Comparison of ENCODE assay signal across 8 cellular contexts in genomic region chr3:45881031-45882022, GRCh38. TPM values are rescaled to one million over a fixed set of nuclear protein-coding genes. Genes with fewer than 3 reads are reported as not detected.
DNase-seq lines count a peak whose midpoint lies in the region; ATAC-seq, FAIRE-seq and TF ChIP-seq lines count a peak whose summit lies in the region.

No MANE protein-coding gene starts in this region.

- H3K9me2 ChIP-seq in GM23248 (ENCODE audit: insufficient read depth), result no peaks in the 10 kb centered on the region

- H4K20me1 ChIP-seq in GM23248 (ENCODE audit: insufficient read depth) (no peaks in the 10 kb centered on the region), K562 (replicated peaks; ENCODE audit: control insufficient read depth, insufficient read depth, low read length) (no peaks in the 10 kb centered on the region)

- H3K36me3 Mint-ChIP-seq in T-helper 1 cell treated with Interleukin-12 subunit alpha and Interleukin-12 subunit beta and Interleukin-4 antibody, amounts not matched to agents 30 μg/mL and 1 μg/mL, for 36 hours (ENCODE audit: low read depth), result no peaks in the 10 kb centered on the region

- 0 out of 2 replicates have a peak, but pooled peaks cover 3% of the 10 kb centered on the region for H3K4me1 ChIP-seq in GM23248 (ENCODE audit: insufficient read depth)
- H3K4me1 ChIP-seq in K562 (replicated peaks in 1 of 2; ENCODE audit: control insufficient read depth in 2 of 2, insufficient read depth in 2 of 2, low read length in 2 of 2), result peaks cover 19% of the 10 kb centered on the region in 2 experiments; a peak in 4 of 5 replicates
- H3K4me1 ChIP-seq in gastroesophageal sphincter, result no peaks in the 10 kb centered on the region
- no peaks in the 10 kb centered on the region for H3K4me1 ChIP-seq in suprapubic skin

- in situ Hi-C loops in GM23248 (cut with MboI) (no loop called here), K562 (cut with MboI) (no loop called here)

- no peaks in the 10 kb centered on the region for H3K9me3 Mint-ChIP-seq in T-helper 1 cell treated with Interleukin-12 subunit alpha and Interleukin-12 subunit beta and Interleukin-4 antibody, amounts not matched to agents 30 μg/mL and 1 μg/mL, for 36 hours

- peak overlapping the region; percentile 22 for H3K27ac Mint-ChIP-seq in T-helper 1 cell treated with Interleukin-12 subunit alpha and Interleukin-12 subunit beta and Interleukin-4 antibody, amounts not matched to agents 30 μg/mL and 1 μg/mL, for 36 hours

- peak; percentile 97 for FAIRE-seq in K562 (lab: Jason Lieb, UNC)

- DNase-seq in GM23248 (peak; percentile 70), K562 (ENCODE audit: extremely low read depth in 1 of 4, low spot score in 3 of 4) (peak; percentile 60 to 89 (median 74)), OCI-M2 (lab: John Stamatoyannopoulos, UW; ENCODE audit: unreplicated experiment) (no peak), suprapubic skin (ENCODE audit: low spot score in 2 of 2) (no peak)
- DNase-seq in stimulated activated CD8-positive, alpha-beta memory T cell treated with anti-CD3 and anti-CD28 coated beads, Interleukin-12 subunit alpha, Interleukin-12 subunit beta, amount 100 ng/mL, for 1 hour (ENCODE audit: low read depth), result peak; percentile 16
- no peak for DNase-seq in effector CD8-positive, alpha-beta T cell (lab: John Stamatoyannopoulos, UW)

- H3K27ac ChIP-seq in GM23248 (no peak overlapping the region), K562 (ENCODE audit: extremely low read depth, low read depth, low read length) (no peak overlapping the region), gastroesophageal sphincter (no peak overlapping the region), suprapubic skin (no peak overlapping the region)

- H2AFZ ChIP-seq in GM23248, result no peak overlapping the region
- H2AFZ ChIP-seq in K562 (ENCODE audit: low read depth, low read length), result peak overlapping the region; percentile 0; the same call in 1 of the 2 replicates

- CTCF ChIA-PET in K562 (lab: Yijun Ruan, JAX; ENCODE audit: low intra/inter-chr PET ratio), result no interaction called here

- peaks cover 55% of the 10 kb centered on the region for H3K27me3 Mint-ChIP-seq in T-helper 1 cell treated with Interleukin-12 subunit alpha and Interleukin-12 subunit beta and Interleukin-4 antibody, amounts not matched to agents 30 μg/mL and 1 μg/mL, for 36 hours (ENCODE audit: low read depth)

- no peaks in the 10 kb centered on the region for H3K79me2 ChIP-seq in GM23248 (ENCODE audit: insufficient read depth)
- no peaks in the 10 kb centered on the region for H3K79me2 ChIP-seq in K562 (ENCODE audit: control insufficient read depth, insufficient read depth, low read length)

- 48 to 61% methylated on average over 8 of the region's 8 CpGs for WGBS in GM23248 (ENCODE audit: low coverage in 1 of 2, low lambda C conversion rate in 2 of 2, missing lambda C conversion rate in 2 of 2), 2 experiments
- WGBS in K562 (ENCODE audit: insufficient coverage, low coverage, missing lambda C conversion rate), result 7% methylated on average over 8 of the region's 8 CpGs
- WGBS in gastroesophageal sphincter (ENCODE audit: low coverage in 1 of 2), 2 donors, result 49 to 90% methylated on average over 6 to 8 of the region's 8 CpGs
- WGBS in suprapubic skin, result 74% methylated on average over 8 of the region's 8 CpGs

- no peaks in the 10 kb centered on the region for H3F3A ChIP-seq in GM23248 (ENCODE audit: insufficient read depth)

- no peak overlapping the region for H3K9ac ChIP-seq in GM23248
- H3K9ac ChIP-seq in K562 (ENCODE audit: insufficient read depth in 1 of 2, low read depth in 2 of 2, low read length in 2 of 2), result no peak overlapping the region

- H3K4me2 ChIP-seq in GM23248 (ENCODE audit: unreplicated experiment) (no peak overlapping the region), K562 (ENCODE audit: insufficient read depth, low read length) (peak overlapping the region; percentile 53; the same call in 1 of the 2 replicates)

- TF ChIP-seq POLR2A in K562 (conservative IDR thresholded peaks at IDR 0.05) (no peak), gastroesophageal sphincter (IDR thresholded peaks at IDR 0.05) (no peak), suprapubic skin (IDR thresholded peaks at IDR 0.05) (no peak)

- H3K36me3 ChIP-seq in GM23248 (ENCODE audit: low read depth), result no peaks in the 10 kb centered on the region
- no peaks in the 10 kb centered on the region for H3K36me3 ChIP-seq in K562 (ENCODE audit: control insufficient read depth, insufficient read depth, low read length)
- H3K36me3 ChIP-seq in gastroesophageal sphincter, result no peaks in the 10 kb centered on the region
- H3K36me3 ChIP-seq in suprapubic skin, result no peaks in the 10 kb centered on the region

- H3K4me3 Mint-ChIP-seq in T-helper 1 cell treated with Interleukin-12 subunit alpha and Interleukin-12 subunit beta and Interleukin-4 antibody, amounts not matched to agents 30 μg/mL and 1 μg/mL, for 36 hours, result no peak overlapping the region

- BruUV-seq in K562 (replicated peaks; lab: Mats Ljungman, UMichigan), result no TSS peak

- H3K27me3 ChIP-seq in GM23248 (replicated peaks; ENCODE audit: insufficient read depth) (peaks cover 53% of the 10 kb centered on the region), K562 (ENCODE audit: control insufficient read depth in 2 of 2, insufficient read depth in 2 of 2, low read length in 2 of 2) (peaks cover 4 to 18% of the 10 kb centered on the region in 2 experiments; a peak in 3 of 5 replicates), gastroesophageal sphincter (no peaks in the 10 kb centered on the region), suprapubic skin (no peaks in the 10 kb centered on the region)

- POLR2A ChIA-PET in K562 (lab: Yijun Ruan, JAX), result interaction anchor here (0.5 to 1.0 kb wide), 6 partner anchors 11 to 526 kb away, joined by 3 to 5 read pairs (median 3); partner anchors contain the start of gene CCRL2

- no peak for TF ChIP-seq RAD21 in K562 (CRISPR knock-in tag; conservative IDR thresholded peaks at IDR 0.05 in 1 of 2, IDR thresholded peaks at IDR 0.05 in 1 of 2)

- intact Hi-C loops in K562 (cut with micrococcal nuclease), result no loop called here

- no peak for TF ChIP-seq CTCF in K562 (IDR thresholded peaks at IDR 0.05 in 2 of 3, conservative IDR thresholded peaks at IDR 0.05 in 1 of 3; ENCODE audit: insufficient read depth in 2 of 3, low read depth in 1 of 3, low read length in 3 of 3)
- TF ChIP-seq CTCF in gastroesophageal sphincter (IDR thresholded peaks at IDR 0.05), result no peak
- TF ChIP-seq CTCF in suprapubic skin (IDR thresholded peaks at IDR 0.05), result no peak

- H3K9me3 ChIP-seq in GM23248 (ENCODE audit: low read depth), result no peaks in the 10 kb centered on the region
- H3K9me3 ChIP-seq in K562 (replicated peaks; ENCODE audit: control insufficient read depth, insufficient read depth, low read depth, low read length), result no peaks in the 10 kb centered on the region
- no peaks in the 10 kb centered on the region for H3K9me3 ChIP-seq in gastroesophageal sphincter
- no peaks in the 10 kb centered on the region for H3K9me3 ChIP-seq in suprapubic skin

- ATAC-seq in K562, result peak; percentile 82
- ATAC-seq in gastroesophageal sphincter, result no peak

- H3K4me3 ChIP-seq in GM23248 (no peak overlapping the region), K562 (no peak overlapping the region), gastroesophageal sphincter (no peak overlapping the region), suprapubic skin (no peak overlapping the region)

- H3K9me1 ChIP-seq in K562 (ENCODE audit: control insufficient read depth, insufficient read depth, low read length), result no peaks in the 10 kb centered on the region

- TF ChIP-seq EP300 in K562 (IDR thresholded peaks at IDR 0.05; ENCODE audit: low read length) (peak; percentile 85), gastroesophageal sphincter (IDR thresholded peaks at IDR 0.05) (no peak), suprapubic skin (IDR thresholded peaks at IDR 0.05) (no peak)

- H3K4me1 Mint-ChIP-seq in T-helper 1 cell treated with Interleukin-12 subunit alpha and Interleukin-12 subunit beta and Interleukin-4 antibody, amounts not matched to agents 30 μg/mL and 1 μg/mL, for 36 hours (ENCODE audit: low read depth), result peaks cover 15% of the 10 kb centered on the region

RNA-seq across cellular contexts. Expression of gene CCR9, which starts 5.0 kb away (rescaled TPM):
- not detected in 2 replicates for total RNA-seq in GM23248 (2014; rRNA removed; shearing (Covaris generic))
- not detected in 2 replicates for polyA plus RNA-seq in GM23248 (2016; fragmentation: Nextera tagmentation; extraction: Ambion mirVana)
- total RNA-seq in K562 (2011; cell fraction: chromatin; rRNA removed; ENCODE audit: low replicate concordance), result not detected in 2 replicates
- not detected in 2 replicates for total RNA-seq in K562 (2011; cell fraction: nucleolus; rRNA removed)
- total RNA-seq in K562 (2011; cell fraction: nucleoplasm; rRNA removed), result not detected in 2 replicates
- total RNA-seq in K562 (2014; rRNA removed), result not detected in 2 replicates
- total RNA-seq in K562 (2014; rRNA removed; fragmentation: Illumina TruSeq; extraction: Trizol), result not detected in 2 replicates
- total RNA-seq in K562 (2015; rRNA removed; fragmentation: Illumina TruSeq; extraction: Trizol), result not detected in 2 replicates
- total RNA-seq in K562 (2021), result not detected in 2 replicates
- polyA plus RNA-seq in K562 (2011; rRNA removed), result not detected in 2 replicates
- polyA plus RNA-seq in K562 (2011; cell fraction: cytosol; rRNA removed), result not detected in 2 replicates
- polyA plus RNA-seq in K562 (2011; cell fraction: nucleus; rRNA removed), result not detected in 2 replicates
- polyA plus RNA-seq in K562 (2012), result 0.07 TPM in 1 of 2 replicates, not detected in the other
- polyA plus RNA-seq in K562 (2014; fragmentation: Illumina TruSeq; extraction: Trizol), result not detected in 2 replicates
- polyA plus RNA-seq in K562 (2014; fragmentation: Nextera tagmentation; extraction: Ambion mirVana), result not detected
- polyA plus RNA-seq in K562 (2014; rRNA removed), result not detected in 2 replicates
- not detected in 2 replicates for polyA minus RNA-seq in K562 (2011; rRNA and poly(A)+ RNA removed)
- polyA minus RNA-seq in K562 (2011; cell fraction: cytosol; rRNA and poly(A)+ RNA removed), result not detected in 2 replicates
- polyA minus RNA-seq in K562 (2011; cell fraction: nucleus; rRNA and poly(A)+ RNA removed), result not detected in 2 replicates
- not detected for total RNA-seq in gastroesophageal sphincter
- total RNA-seq in suprapubic skin, result not detected

RNA-seq across cellular contexts. Expression of gene LZTFL1, which starts 39.4 kb away (rescaled TPM):
- 18.3 and 21.8 TPM in 2 replicates for total RNA-seq in GM23248 (2014; rRNA removed; shearing (Covaris generic))
- polyA plus RNA-seq in GM23248 (2016; fragmentation: Nextera tagmentation; extraction: Ambion mirVana) (12.7 and 15.1 TPM in 2 replicates), K562 (2011; rRNA removed) (30.2 and 33.7 TPM in 2 replicates), K562 (2014; fragmentation: Illumina TruSeq; extraction: Trizol) (21.1 and 21.8 TPM in 2 replicates), K562 (2014; fragmentation: Nextera tagmentation; extraction: Ambion mirVana) (10 to 100 TPM; 10.7 to 17.3 TPM), K562 (2014; rRNA removed) (15.1 and 15.8 TPM in 2 replicates)
- 9.0 and 14.3 TPM in 2 replicates for total RNA-seq in K562 (2011; cell fraction: chromatin; rRNA removed; ENCODE audit: low replicate concordance)
- total RNA-seq in K562 (2011; cell fraction: nucleolus; rRNA removed), result 3.3 TPM in 2 replicates
- 5.9 and 10.1 TPM in 2 replicates for total RNA-seq in K562 (2011; cell fraction: nucleoplasm; rRNA removed)
- total RNA-seq in K562 (2014; rRNA removed) (10.0 and 11.7 TPM in 2 replicates), K562 (2014; rRNA removed; fragmentation: Illumina TruSeq; extraction: Trizol) (13.9 and 15.4 TPM in 2 replicates), K562 (2015; rRNA removed; fragmentation: Illumina TruSeq; extraction: Trizol) (11.0 and 13.1 TPM in 2 replicates), K562 (2021) (15.3 TPM in 2 replicates), gastroesophageal sphincter (10 to 100 TPM; 12.6 to 30.9 (median 23.3) TPM), suprapubic skin (10 to 100 TPM; 17.0 to 24.6 (median 20.1) TPM)
- polyA plus RNA-seq in K562 (2011; cell fraction: cytosol; rRNA removed), result 8.8 and 17.2 TPM in 2 replicates
- 13.9 and 31.2 TPM in 2 replicates for polyA plus RNA-seq in K562 (2011; cell fraction: nucleus; rRNA removed)
- polyA plus RNA-seq in K562 (2012), result 10.9 and 29.7 TPM in 2 replicates
- polyA minus RNA-seq in K562 (2011; rRNA and poly(A)+ RNA removed), result 17.5 and 22.8 TPM in 2 replicates
- 7.3 and 12.4 TPM in 2 replicates for polyA minus RNA-seq in K562 (2011; cell fraction: cytosol; rRNA and poly(A)+ RNA removed)
- polyA minus RNA-seq in K562 (2011; cell fraction: nucleus; rRNA and poly(A)+ RNA removed), result 4.8 and 10.7 TPM in 2 replicates

Comparison
In these comparisons a context has a peak if more than half of its experiments do, and no peak if none do; other contexts are left out.
1. DNase-seq: peak in GM23248 (single experiment), K562 (4 of 4) and stimulated activated CD8-positive, alpha-beta memory T cell treated with anti-CD3 and anti-CD28 coated beads, Interleukin-12 subunit alpha, Interleukin-12 subunit beta, amount 100 ng/mL, for 1 hour (single experiment); none in OCI-M2 (single experiment), effector CD8-positive, alpha-beta T cell (single experiment) and suprapubic skin (0 of 2).